Comparison of ENCODE assay signal across 12 cellular contexts in genomic region chr10:101682172-101682825, GRCh38. TPM values are rescaled to one million over a fixed set of nuclear protein-coding genes. Genes with fewer than 3 reads are reported as not detected.
DNase-seq lines count a peak whose midpoint lies in the region; ATAC-seq and TF ChIP-seq lines count a peak whose summit lies in the region.
"Had no signal": no experiment of that assay in that cellular context is flagged by ENCODE, and none has a peak within 500 bp of the region (broad histone marks: within the 10 kb centered on the region; RNA-seq: fewer than 3 reads in every experiment).

No MANE protein-coding gene starts in this region.

- TF ChIP-seq CTCF in A673 (conservative IDR thresholded peaks at IDR 0.05; ENCODE audit: low read depth, low read length), result no peak
- no peak for TF ChIP-seq CTCF in HFFc6 (IDR thresholded peaks at IDR 0.05)
- TF ChIP-seq CTCF in coronary artery (IDR thresholded peaks at IDR 0.05), result no peak
- TF ChIP-seq CTCF in mucosa of descending colon (IDR thresholded peaks at IDR 0.05), result no peak

- intact Hi-C loops in A673 (cut with micrococcal nuclease; ENCODE audit: unreplicated experiment), result no loop called here
- intact Hi-C loops in mucosa of descending colon (cut with DNase I, micrococcal nuclease), result no loop called here
- intact Hi-C loops in CD4-positive, alpha-beta memory T cell (cut with micrococcal nuclease), result no loop called here

- H3K27ac ChIP-seq in A673 (ENCODE audit: low read depth, low read length, poor library complexity, severe bottlenecking) (no peak overlapping the region), coronary artery (no peak overlapping the region)
- no peak overlapping the region for H3K27ac ChIP-seq in CD4-positive, alpha-beta memory T cell (ENCODE audit: low read depth, low read length)

- no peaks in the 10 kb centered on the region for H3K36me3 ChIP-seq in A673 (ENCODE audit: insufficient read depth, low read length, poor library complexity, severe bottlenecking)
- no peaks in the 10 kb centered on the region for H3K36me3 ChIP-seq in mucosa of descending colon (ENCODE audit: low read depth)
- peaks cover 2% of the 10 kb centered on the region for H3K36me3 ChIP-seq in CD4-positive, alpha-beta memory T cell (ENCODE audit: insufficient read depth, low read length)

- H3K36me3 Mint-ChIP-seq in HFFc6 (ENCODE audit: low read depth), result peaks cover 16% of the 10 kb centered on the region
- H3K36me3 Mint-ChIP-seq in CD4-positive, alpha-beta memory T cell, result peaks cover 3 to 34% of the 10 kb centered on the region in 2 donors

- H3K9me3 Mint-ChIP-seq in HFFc6, result no peaks in the 10 kb centered on the region
- H3K9me3 Mint-ChIP-seq in CD4-positive, alpha-beta memory T cell, result peaks cover 0 to under 1% (median 0%) of the 10 kb centered on the region in 8 donors
- H3K9me3 Mint-ChIP-seq: activated T-helper 1 cell treated with anti-CD3 and anti-CD28 coated beads, Interleukin-12 subunit alpha, Interleukin-12 subunit beta, Interleukin-2, Interleukin-4 antibody, amounts not matched to agents 30 ng/mL and 10 ng/mL and 1 ng/mL, durations not matched to agents 14 hours and 24 hours and 36 hours had no signal

- H3K4me3 Mint-ChIP-seq in HFFc6, result peak overlapping the region; percentile 84
- H3K4me3 Mint-ChIP-seq in CD4-positive, alpha-beta memory T cell, result no peak overlapping the region
- H3K4me3 Mint-ChIP-seq: activated T-helper 1 cell treated with anti-CD3 and anti-CD28 coated beads, Interleukin-12 subunit alpha, Interleukin-12 subunit beta, Interleukin-2, Interleukin-4 antibody, amounts not matched to agents 30 ng/mL and 10 ng/mL and 1 ng/mL, durations not matched to agents 14 hours and 24 hours and 36 hours; CD14-positive monocyte had no signal

- peak; percentile 83 for ATAC-seq in mucosa of descending colon
- ATAC-seq in GM21737 (IDR thresholded peaks at IDR 0.05; ENCODE audit: unreplicated experiment), result no peak
- no peak for ATAC-seq in HG03439 (IDR thresholded peaks at IDR 0.05; ENCODE audit: unreplicated experiment)
- ATAC-seq in HG03159 (IDR thresholded peaks at IDR 0.05; ENCODE audit: unreplicated experiment), result no peak

- no peaks in the 10 kb centered on the region for H3K27me3 ChIP-seq in A673 (replicated peaks; ENCODE audit: insufficient read depth, low read depth, low read length, poor library complexity)
- H3K27me3 ChIP-seq in CD4-positive, alpha-beta memory T cell (ENCODE audit: insufficient read depth, low read length), result no peaks in the 10 kb centered on the region

- DNase-seq in A673 (ENCODE audit: low spot score) (no peak), HFFc6 (no peak), coronary artery (ENCODE audit: low spot score) (no peak), mucosa of descending colon (no peak)
- DNase-seq in CD4-positive, alpha-beta memory T cell, result no peak
- DNase-seq: hypothalamus, occipital lobe had no signal

- H3K9me3 ChIP-seq in A673 (ENCODE audit: low read depth, low read length, poor library complexity, severe bottlenecking) (no peaks in the 10 kb centered on the region), mucosa of descending colon (no peaks in the 10 kb centered on the region)
- no peaks in the 10 kb centered on the region for H3K9me3 ChIP-seq in CD4-positive, alpha-beta memory T cell (ENCODE audit: control insufficient read depth in 1 of 2, low read length in 2 of 2)

- POLR2A ChIA-PET in A673 (lab: Charles Lee; ENCODE audit: low non-redundant PET), result no interaction called here
- POLR2A ChIA-PET in CD4-positive, alpha-beta memory T cell (lab: Charles Lee; ENCODE audit: partially characterized antibody), result interaction anchor here (1.8 kb wide), 1 partner anchor 13 kb away, joined by 5 read pairs; the partner anchor contains the start of gene FBXW4

- H3K4me1 ChIP-seq in A673 (ENCODE audit: insufficient read depth, low read length, poor library complexity, severe bottlenecking), result no peaks in the 10 kb centered on the region
- H3K4me1 ChIP-seq in mucosa of descending colon (ENCODE audit: low read depth), result peaks cover 9% of the 10 kb centered on the region
- H3K4me1 ChIP-seq in CD4-positive, alpha-beta memory T cell (ENCODE audit: insufficient read depth, low read length), result peaks cover 10% of the 10 kb centered on the region

- no peaks in the 10 kb centered on the region for H3K27me3 Mint-ChIP-seq in HFFc6 (ENCODE audit: insufficient read depth)
- no peaks in the 10 kb centered on the region for H3K27me3 Mint-ChIP-seq in CD4-positive, alpha-beta memory T cell

- peaks cover 51% of the 10 kb centered on the region for H3K4me1 Mint-ChIP-seq in HFFc6 (ENCODE audit: low read depth)
- peaks cover 31 to 48% (median 38%) of the 10 kb centered on the region in 4 donors for H3K4me1 Mint-ChIP-seq in CD4-positive, alpha-beta memory T cell

- H3K4me3 ChIP-seq in A673 (ENCODE audit: low read depth, low read length, poor library complexity, severe bottlenecking), result peak overlapping the region; percentile 9
- peak overlapping the region; percentile 29 for H3K4me3 ChIP-seq in coronary artery
- no peak overlapping the region for H3K4me3 ChIP-seq in mucosa of descending colon
- H3K4me3 ChIP-seq in CD4-positive, alpha-beta memory T cell (ENCODE audit: low read length in 2 of 2), result no peak overlapping the region

- CTCF ChIA-PET in A673 (lab: Charles Lee), result no interaction called here
- CTCF ChIA-PET in CD4-positive, alpha-beta memory T cell (lab: Charles Lee; ENCODE audit: partially characterized antibody), result no interaction called here

- H3K27ac Mint-ChIP-seq in HFFc6, result peak overlapping the region; percentile 87
- peak overlapping the region in 1 of 7 donors; percentile 22 for H3K27ac Mint-ChIP-seq in CD4-positive, alpha-beta memory T cell
- H3K27ac Mint-ChIP-seq: activated T-helper 1 cell treated with anti-CD3 and anti-CD28 coated beads, Interleukin-12 subunit alpha, Interleukin-12 subunit beta, Interleukin-2, Interleukin-4 antibody, amounts not matched to agents 30 ng/mL and 10 ng/mL and 1 ng/mL, durations not matched to agents 14 hours and 24 hours and 36 hours had no signal

- BruUV-seq in A673 (replicated peaks; lab: Mats Ljungman, UMichigan), result no TSS peak

RNA-seq across cellular contexts. Expression of gene FBXW4, which starts 12.7 kb away (rescaled TPM):
- total RNA-seq in A673 (2021) (19.5 and 24.0 TPM in 2 replicates), mucosa of descending colon (100 to 1,000 TPM in 1 of 3 donors, 10 to 100 TPM in 2; 57.3 to 126 (median 73.3) TPM)
- total RNA-seq in HFFc6 (2021; fragmentation: NEBNext Ultra II Directional; extraction: Animal tissue kit (Norgen Biotek cat#: 25700)), result 10 to 100 TPM; 22.9 to 33.3 (median 28.8) TPM
- total RNA-seq in CD4-positive, alpha-beta memory T cell, result 10 to 100 TPM; 84.9 to 96.6 TPM
- polyA plus RNA-seq in CD4-positive, alpha-beta memory T cell, result 1 to 10 TPM; 5.1 to 8.5 TPM

Comparison
In these comparisons a context has a peak if more than half of its experiments do, and no peak if none do; other contexts are left out.
1. H3K4me3 ChIP-seq: peak in A673 (single experiment) and coronary artery (single experiment); none in mucosa of descending colon (single experiment) and CD4-positive, alpha-beta memory T cell (0 of 2).